21 cellular contexts compared by ENCODE assay signal in genomic region chr6:20678831-20679352, GRCh38.
"Had no signal": no experiment of that assay in that cellular context is flagged by ENCODE, and none has a peak within 500 bp of the region (broad histone marks: within the 10 kb centered on the region; RNA-seq: fewer than 3 reads in every experiment).

No MANE protein-coding gene starts in this region.

- H3K27me3 ChIP-seq: body of pancreas, dorsolateral prefrontal cortex, hepatocyte, spleen, testis had no signal

- H2AFZ ChIP-seq: hepatocyte had no signal

- FAIRE-seq: colon, islet of Langerhans had no signal

- DNase-seq: activated CD4-positive, alpha-beta T cell treated with anti-CD3 and anti-CD28 coated beads for 48 hours; activated CD4-positive, CD25-positive, alpha-beta regulatory T cell; activated CD8-positive, alpha-beta T cell treated with anti-CD3 and anti-CD28 coated beads for 36 hours; activated naive CD4-positive, alpha-beta T cell treated with Interleukin-2 at 50 U/mL for 16 hours; activated T-cell treated with anti-CD3 and anti-CD28 coated beads, Interleukin-2, amount 50 U/mL, for 1 hour; body of pancreas; caudate nucleus; dorsolateral prefrontal cortex; foreskin fibroblast; left colon; lower lobe of right lung; nephron progenitor cell; nucleus accumbens; spleen; stimulated activated CD4-positive, alpha-beta T cell treated with anti-CD3 and anti-CD28 coated beads, Interleukin-4, amount 100 ng/mL, for 4 hours; testis had no signal

- ATAC-seq: activated CD8-positive, alpha-beta T cell treated with anti-CD3 and anti-CD28 coated beads for 36 hours; activated T-helper 17 cell treated with anti-CD3 and anti-CD28 coated beads, Interleukin-2, amount 50 U/mL, for 72 hours; body of pancreas; left colon; lower lobe of right lung; stimulated activated memory B cell treated with anti-CD40 and anti-IgM and Interleukin-4, amounts not matched to agents 10 μg/mL and 1 μg/mL and 100 μg/mL, for 72 hours had no signal

- H3K9me3 ChIP-seq: body of pancreas, lower lobe of right lung, spleen, testis had no signal

- H3K4me2 ChIP-seq: hepatocyte had no signal

- H3K36me3 ChIP-seq: lower lobe of right lung, spleen had no signal

- H3K27ac ChIP-seq: body of pancreas, dorsolateral prefrontal cortex, hepatocyte, lower lobe of right lung, spleen, testis had no signal

- H3K4me3 ChIP-seq: body of pancreas, dorsolateral prefrontal cortex, hepatocyte, lower lobe of right lung, spleen, testis had no signal

- H3K4me1 ChIP-seq: testis had no signal
